9 cellular contexts compared by ENCODE assay signal in the genomic region with DNA sequence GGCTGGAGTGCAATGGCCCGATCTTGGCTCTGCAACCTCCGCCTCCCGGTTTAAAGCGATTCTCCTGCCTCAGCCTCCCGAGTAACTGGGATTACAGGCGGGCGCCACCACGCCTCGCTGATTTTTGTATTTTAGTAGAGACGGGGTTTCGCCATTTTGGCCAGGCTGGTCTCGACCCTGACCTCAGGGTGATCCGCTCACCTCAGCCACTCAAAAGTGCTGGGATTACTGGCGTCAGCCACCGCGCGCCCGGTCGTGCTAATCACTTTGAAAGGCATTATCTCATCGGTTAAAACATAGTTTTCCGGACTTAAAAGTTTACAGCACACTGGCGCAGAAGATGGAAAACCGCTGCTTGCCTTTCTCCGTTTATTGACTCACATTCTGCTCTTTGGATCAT. TPM values are rescaled to one million over a fixed set of nuclear protein-coding genes. Genes with fewer than 3 reads are reported as not detected.
DNase-seq lines count a peak whose midpoint lies in the region; ATAC-seq and TF ChIP-seq lines count a peak whose summit lies in the region.
"Had no signal": no experiment of that assay in that cellular context is flagged by ENCODE, and none has a peak within 500 bp of the region (broad histone marks: within the 10 kb centered on the region; RNA-seq: fewer than 3 reads in every experiment).

No MANE protein-coding gene starts in this region.

- CTCF ChIA-PET in A673 (lab: Charles Lee), result no interaction called here

- POLR2A ChIA-PET in A673 (lab: Charles Lee; ENCODE audit: low non-redundant PET), result no interaction called here

- H3K27me3 Mint-ChIP-seq in central memory CD8-positive, alpha-beta T cell, result no peaks in the 10 kb centered on the region

- H3K4me1 ChIP-seq in A673 (ENCODE audit: insufficient read depth, low read length, poor library complexity, severe bottlenecking) (no peaks in the 10 kb centered on the region), HUES64 (ENCODE audit: insufficient read depth, low read length) (no peaks in the 10 kb centered on the region; the same call in 1 of the 2 replicates), muscle layer of duodenum (ENCODE audit: control insufficient read depth in 1 of 2, insufficient read depth in 2 of 2, low read length in 2 of 2) (peaks cover 0 to 5% of the 10 kb centered on the region in 2 donors), aorta (ENCODE audit: control insufficient read depth in 1 of 2, insufficient read depth in 2 of 2, low read length in 2 of 2) (no peaks in the 10 kb centered on the region)

- TF ChIP-seq CTCF in A673 (conservative IDR thresholded peaks at IDR 0.05; ENCODE audit: low read depth, low read length), result no peak

- peak overlapping the region; percentile 89 for H3K4me3 Mint-ChIP-seq in central memory CD8-positive, alpha-beta T cell

- H3K9me3 ChIP-seq in A673 (ENCODE audit: low read depth, low read length, poor library complexity, severe bottlenecking), result peaks cover 25% of the 10 kb centered on the region
- peaks cover 28% of the 10 kb centered on the region for H3K9me3 ChIP-seq in HUES64 (ENCODE audit: insufficient read depth, low read depth, low read length)
- peaks cover 4 to 19% of the 10 kb centered on the region in 2 donors for H3K9me3 ChIP-seq in muscle layer of duodenum (ENCODE audit: control insufficient read depth in 1 of 2, low read length in 2 of 2)
- peaks cover 4% of the 10 kb centered on the region for H3K9me3 ChIP-seq in aorta (ENCODE audit: control insufficient read depth, low read length)

- H3K4me1 Mint-ChIP-seq in central memory CD8-positive, alpha-beta T cell, result peaks cover 21% of the 10 kb centered on the region

- peak overlapping the region; percentile 78 for H3K27ac ChIP-seq in A673 (ENCODE audit: low read depth, low read length, poor library complexity, severe bottlenecking)
- H3K27ac ChIP-seq in HUES64 (ENCODE audit: low read depth, low read length), result peak overlapping the region; percentile 21; the same call in 1 of the 2 replicates
- H3K27ac ChIP-seq in muscle layer of duodenum (ENCODE audit: low read length), result peak overlapping the region; percentile 92
- H3K27ac ChIP-seq in aorta (ENCODE audit: low read depth in 1 of 2, low read length in 2 of 2), result peak overlapping the region in 1 of 2 donors; percentile 14

- no TSS peak for BruUV-seq in A673 (replicated peaks; lab: Mats Ljungman, UMichigan)

- intact Hi-C loops in A673 (cut with micrococcal nuclease; ENCODE audit: unreplicated experiment) (loop anchor here (10.0 kb wide), 1 partner anchor 130 kb away; a partner anchor contains a TSS), aorta (cut with DNase I) (loop anchor here (10.0 kb wide), 2 partner anchors 230 to 250 kb away; a partner anchor contains a TSS)

- H3K27me3 ChIP-seq in A673 (replicated peaks; ENCODE audit: insufficient read depth, low read depth, low read length, poor library complexity) (no peaks in the 10 kb centered on the region), HUES64 (ENCODE audit: insufficient read depth, low read length) (no peaks in the 10 kb centered on the region), muscle layer of duodenum (ENCODE audit: low read depth, low read length) (no peaks in the 10 kb centered on the region), aorta (ENCODE audit: control insufficient read depth in 1 of 2, insufficient read depth in 2 of 2, low read length in 1 of 2) (no peaks in the 10 kb centered on the region)

- no peak for DNase-seq in A673 (ENCODE audit: low spot score)
- no peak for DNase-seq in central memory CD8-positive, alpha-beta T cell (ENCODE audit: low spot score in 2 of 2)
- no peak for DNase-seq in aorta
- DNase-seq in stimulated activated CD4-positive, alpha-beta T cell treated with anti-CD3 and anti-CD28 coated beads, Interleukin-2, amount 100 ng/mL, for 24 hours, result no peak

- peaks cover 9% of the 10 kb centered on the region for H3K36me3 ChIP-seq in A673 (ENCODE audit: insufficient read depth, low read length, poor library complexity, severe bottlenecking)
- peaks cover 21% of the 10 kb centered on the region for H3K36me3 ChIP-seq in HUES64 (ENCODE audit: insufficient read depth, low read length)
- peaks cover 3 to 24% of the 10 kb centered on the region in 2 donors for H3K36me3 ChIP-seq in muscle layer of duodenum (ENCODE audit: control insufficient read depth in 1 of 2, insufficient read depth in 2 of 2, low read length in 2 of 2)
- no peaks in the 10 kb centered on the region for H3K36me3 ChIP-seq in aorta (ENCODE audit: control insufficient read depth in 1 of 2, insufficient read depth in 2 of 2, low read length in 1 of 2)

- peaks cover 6% of the 10 kb centered on the region for H3K9me3 Mint-ChIP-seq in central memory CD8-positive, alpha-beta T cell

- H3K27ac Mint-ChIP-seq in central memory CD8-positive, alpha-beta T cell (ENCODE audit: low read depth), result no peak overlapping the region

- WGBS in HUES64, result 95% methylated on average over 24 of the region's 24 CpGs
- WGBS in aorta, 2 donors, result 91 to 94% methylated on average over 24 of the region's 24 CpGs

- H3K36me3 Mint-ChIP-seq in central memory CD8-positive, alpha-beta T cell (ENCODE audit: insufficient read depth), result peaks cover 18% of the 10 kb centered on the region

- ATAC-seq in central memory CD8-positive, alpha-beta T cell (replicated peaks; ENCODE audit: extremely low read depth, poor library complexity, severe bottlenecking), result no peak
- ATAC-seq in aorta (ENCODE audit: low FRiP score) (no peak), GM21390 (IDR thresholded peaks at IDR 0.05; ENCODE audit: unreplicated experiment) (no peak), GM21619 (IDR thresholded peaks at IDR 0.05; ENCODE audit: unreplicated experiment) (no peak)

- H3K4me3 ChIP-seq in A673 (ENCODE audit: low read depth, low read length, poor library complexity, severe bottlenecking), result peak overlapping the region; percentile 92
- H3K4me3 ChIP-seq in HUES64 (ENCODE audit: low read length), result peak overlapping the region; percentile 97
- peak overlapping the region; percentile 77 to 88 for H3K4me3 ChIP-seq in muscle layer of duodenum (ENCODE audit: low read depth in 1 of 2, low read length in 2 of 2)
- H3K4me3 ChIP-seq in aorta (ENCODE audit: low read length in 2 of 2), result peak overlapping the region in 1 of 2 donors; percentile 63

- H3K9ac ChIP-seq in HUES64 (ENCODE audit: low read depth, low read length), result 0 out of 2 replicates have a peak overlapping the region, but pooled peaks have one; percentile 84

RNA-seq across cellular contexts. Expression of a gene that starts 27.6 kb away (rescaled TPM):
- total RNA-seq in A673 (2021), result 8.7 and 9.4 TPM in 2 replicates
- 44.5 TPM for polyA plus RNA-seq in HUES64 (2013, experiment 1 of 2)
- polyA plus RNA-seq in HUES64 (2013, experiment 2 of 2), result 31.0 TPM
- total RNA-seq in aorta, result 10 to 100 TPM in 1 of 2 donors, 1 to 10 TPM in 1; 8.6 to 15.4 TPM
- 10 to 100 TPM; 22.7 to 50.2 TPM for polyA plus RNA-seq in aorta

RNA-seq across cellular contexts. Expression of a gene that starts 46.6 kb away (rescaled TPM):
- not detected in 2 replicates for total RNA-seq in A673 (2021)
- not detected for polyA plus RNA-seq in HUES64 (2013, experiment 1 of 2)
- not detected for polyA plus RNA-seq in HUES64 (2013, experiment 2 of 2)
- total RNA-seq in aorta, result 1 to 10 TPM; 5.1 to 7.8 TPM
- polyA plus RNA-seq in aorta, result 1 to 10 TPM in 1 of 2 donors, under 1 TPM in 1; 0.18 to 8.3 TPM
- total RNA-seq: LHCN-M2 had no signal
